In the genomic region with DNA sequence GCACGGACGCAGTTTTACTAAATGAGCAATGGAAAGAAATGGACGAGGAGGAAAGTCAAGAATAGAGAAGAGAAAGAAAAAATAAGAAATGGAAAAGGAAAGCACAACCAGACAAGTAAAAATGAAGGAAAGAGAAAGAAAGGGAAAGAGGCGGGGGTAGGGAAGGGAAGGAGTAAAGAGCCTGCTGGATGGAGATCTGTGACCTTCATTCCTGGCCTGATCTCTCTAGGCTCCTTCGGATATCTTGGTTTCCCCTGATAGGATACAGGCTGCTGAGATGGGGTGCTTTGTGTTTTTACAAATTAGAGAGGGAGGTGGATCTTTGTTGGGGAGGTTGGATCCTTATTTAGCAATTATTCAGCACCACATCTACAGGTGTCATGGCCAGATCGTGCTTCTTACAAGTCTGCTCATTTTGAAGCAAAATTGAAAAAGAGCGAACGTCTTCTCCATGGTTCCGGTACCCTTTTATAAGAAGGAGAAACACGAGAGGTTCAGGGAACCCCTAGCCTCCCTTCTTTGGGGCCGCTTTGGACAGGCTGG, we compare ENCODE assay signal across 8 cellular contexts. TPM values are rescaled to one million over a fixed set of nuclear protein-coding genes. Genes with fewer than 3 reads are reported as not detected.
DNase-seq lines count a peak whose midpoint lies in the region; ATAC-seq and TF ChIP-seq lines count a peak whose summit lies in the region.

No MANE protein-coding gene starts in this region.

- H3K27me3 ChIP-seq in lower lobe of right lung (ENCODE audit: low read depth): peaks cover 33% of the 10 kb centered on the region
- H3K27me3 ChIP-seq in upper lobe of right lung: peaks cover 43% of the 10 kb centered on the region

- CTCF ChIA-PET in activated naive CD4-positive, alpha-beta T cell treated with anti-CD3 and anti-CD28 coated beads, Interleukin-2, amount 10 ng/mL, durations not matched to agents 7 days and 5 days (lab: Charles Lee): no interaction called here

- intact Hi-C loops in activated T-helper 2 cell treated with anti-CD3 and anti-CD28 coated beads, Interferon-gamma antibody, Interleukin-2, Interleukin-4, amounts not matched to agents 10 μg/mL and 5 μg/mL and 100 μg/mL, durations not matched to agents 14 hours and 24 hours and 36 hours (cut with micrococcal nuclease): loop anchor here (5.0 to 10.0 kb wide), 3 partner anchors 99 to 432 kb away; a partner anchor contains a TSS
- intact Hi-C loops in lower lobe of right lung (cut with DNase I) (no loop called here), upper lobe of right lung (cut with DNase I) (no loop called here)

- no peak for DNase-seq in activated naive CD4-positive, alpha-beta T cell treated with anti-CD3 and anti-CD28 coated beads, Interleukin-2, amount 10 ng/mL, durations not matched to agents 7 days and 5 days
- DNase-seq in activated naive CD4-positive, alpha-beta T cell treated with anti-CD3 and anti-CD28 coated beads, Interleukin-2, amount 50 U/mL, for 16 hours: no peak
- no peak for DNase-seq in activated T-helper 2 cell treated with anti-CD3 and anti-CD28 coated beads, Interferon-gamma antibody, Interleukin-2, Interleukin-4, amounts not matched to agents 10 μg/mL and 5 μg/mL and 100 μg/mL, durations not matched to agents 14 hours and 24 hours and 36 hours (ENCODE audit: low spot score)
- DNase-seq in lower lobe of right lung: no peak
- DNase-seq in upper lobe of right lung: no peak
- DNase-seq in SW480 (ENCODE audit: low spot score): no peak

- H3K27ac ChIP-seq in lower lobe of right lung (no peak overlapping the region), upper lobe of right lung (no peak overlapping the region)

- H3K4me1 ChIP-seq in lower lobe of right lung: peaks cover 35% of the 10 kb centered on the region
- peaks cover 25% of the 10 kb centered on the region for H3K4me1 ChIP-seq in upper lobe of right lung

- H3K36me3 ChIP-seq in lower lobe of right lung (no peaks in the 10 kb centered on the region), upper lobe of right lung (no peaks in the 10 kb centered on the region)

- H3K4me3 ChIP-seq in lower lobe of right lung: peak overlapping the region; percentile 63
- H3K4me3 ChIP-seq in upper lobe of right lung: peak overlapping the region; percentile 58

- TF ChIP-seq CTCF in lower lobe of right lung (IDR thresholded peaks at IDR 0.05) (no peak), upper lobe of right lung (IDR thresholded peaks at IDR 0.05) (no peak)

- H3K27ac Mint-ChIP-seq in activated naive CD4-positive, alpha-beta T cell treated with anti-CD3 and anti-CD28 coated beads, Interleukin-2, amount 10 ng/mL, durations not matched to agents 7 days and 5 days: no peak overlapping the region
- peak overlapping the region; percentile 71 for H3K27ac Mint-ChIP-seq in activated T-helper 2 cell treated with anti-CD3 and anti-CD28 coated beads, Interferon-gamma antibody, Interleukin-2, Interleukin-4, amounts not matched to agents 10 μg/mL and 5 μg/mL and 100 μg/mL, durations not matched to agents 14 hours and 24 hours and 36 hours

- H3K36me3 Mint-ChIP-seq in activated naive CD4-positive, alpha-beta T cell treated with anti-CD3 and anti-CD28 coated beads, Interleukin-2, amount 10 ng/mL, durations not matched to agents 7 days and 5 days: peaks cover 4% of the 10 kb centered on the region
- H3K36me3 Mint-ChIP-seq in activated T-helper 2 cell treated with anti-CD3 and anti-CD28 coated beads, Interferon-gamma antibody, Interleukin-2, Interleukin-4, amounts not matched to agents 10 μg/mL and 5 μg/mL and 100 μg/mL, durations not matched to agents 14 hours and 24 hours and 36 hours (ENCODE audit: low read depth): no peaks in the 10 kb centered on the region

- peaks cover 58% of the 10 kb centered on the region for H3K27me3 Mint-ChIP-seq in activated naive CD4-positive, alpha-beta T cell treated with anti-CD3 and anti-CD28 coated beads, Interleukin-2, amount 10 ng/mL, durations not matched to agents 7 days and 5 days
- H3K27me3 Mint-ChIP-seq in activated T-helper 2 cell treated with anti-CD3 and anti-CD28 coated beads, Interferon-gamma antibody, Interleukin-2, Interleukin-4, amounts not matched to agents 10 μg/mL and 5 μg/mL and 100 μg/mL, durations not matched to agents 14 hours and 24 hours and 36 hours (ENCODE audit: low read depth): peaks cover 54% of the 10 kb centered on the region

- H3K9me3 ChIP-seq in lower lobe of right lung (no peaks in the 10 kb centered on the region), upper lobe of right lung (no peaks in the 10 kb centered on the region)

- no peaks in the 10 kb centered on the region for H3K9me3 Mint-ChIP-seq in activated naive CD4-positive, alpha-beta T cell treated with anti-CD3 and anti-CD28 coated beads, Interleukin-2, amount 10 ng/mL, durations not matched to agents 7 days and 5 days
- no peaks in the 10 kb centered on the region for H3K9me3 Mint-ChIP-seq in activated T-helper 2 cell treated with anti-CD3 and anti-CD28 coated beads, Interferon-gamma antibody, Interleukin-2, Interleukin-4, amounts not matched to agents 10 μg/mL and 5 μg/mL and 100 μg/mL, durations not matched to agents 14 hours and 24 hours and 36 hours

- peak overlapping the region; percentile 89 for H3K4me3 Mint-ChIP-seq in activated naive CD4-positive, alpha-beta T cell treated with anti-CD3 and anti-CD28 coated beads, Interleukin-2, amount 10 ng/mL, durations not matched to agents 7 days and 5 days
- peak overlapping the region; percentile 90 for H3K4me3 Mint-ChIP-seq in activated T-helper 2 cell treated with anti-CD3 and anti-CD28 coated beads, Interferon-gamma antibody, Interleukin-2, Interleukin-4, amounts not matched to agents 10 μg/mL and 5 μg/mL and 100 μg/mL, durations not matched to agents 14 hours and 24 hours and 36 hours (ENCODE audit: low read depth)

- ATAC-seq in lower lobe of right lung (peak in 1 of 2 donors; percentile 2), upper lobe of right lung (no peak), GM19397 (IDR thresholded peaks at IDR 0.05; ENCODE audit: unreplicated experiment) (no peak), GM21717 (IDR thresholded peaks at IDR 0.05; ENCODE audit: unreplicated experiment) (no peak)

- H3K4me1 Mint-ChIP-seq in activated naive CD4-positive, alpha-beta T cell treated with anti-CD3 and anti-CD28 coated beads, Interleukin-2, amount 10 ng/mL, durations not matched to agents 7 days and 5 days: peaks cover 43% of the 10 kb centered on the region
- peaks cover 36% of the 10 kb centered on the region for H3K4me1 Mint-ChIP-seq in activated T-helper 2 cell treated with anti-CD3 and anti-CD28 coated beads, Interferon-gamma antibody, Interleukin-2, Interleukin-4, amounts not matched to agents 10 μg/mL and 5 μg/mL and 100 μg/mL, durations not matched to agents 14 hours and 24 hours and 36 hours (ENCODE audit: low read depth)

RNA-seq across cellular contexts. Expression of a gene that starts 0.8 kb away (rescaled TPM):
- total RNA-seq in activated T-helper 2 cell treated with anti-CD3 and anti-CD28 coated beads, Interferon-gamma antibody, Interleukin-2, Interleukin-4, amounts not matched to agents 10 μg/mL and 5 μg/mL and 100 μg/mL, durations not matched to agents 14 hours and 24 hours and 36 hours: 0.09 and 0.46 TPM in 2 replicates
- 47.8 TPM for total RNA-seq in lower lobe of right lung
- 36.6 TPM for total RNA-seq in upper lobe of right lung

Comparison
In these comparisons a context has a peak if more than half of its experiments do, and no peak if none do; other contexts are left out.
1. RNA of a gene that starts 0.8 kb away (total RNA-seq): 47.8 TPM in lower lobe of right lung (single experiment) and 36.6 TPM in upper lobe of right lung (single experiment); 0.09 to 0.46 TPM in activated T-helper 2 cell treated with anti-CD3 and anti-CD28 coated beads, Interferon-gamma antibody, Interleukin-2, Interleukin-4, amounts not matched to agents 10 μg/mL and 5 μg/mL and 100 μg/mL, durations not matched to agents 14 hours and 24 hours and 36 hours; every median in the first group is over 10 times any median in the second.